Comparison of ENCODE assay signal across 20 cellular contexts in the genomic region with DNA sequence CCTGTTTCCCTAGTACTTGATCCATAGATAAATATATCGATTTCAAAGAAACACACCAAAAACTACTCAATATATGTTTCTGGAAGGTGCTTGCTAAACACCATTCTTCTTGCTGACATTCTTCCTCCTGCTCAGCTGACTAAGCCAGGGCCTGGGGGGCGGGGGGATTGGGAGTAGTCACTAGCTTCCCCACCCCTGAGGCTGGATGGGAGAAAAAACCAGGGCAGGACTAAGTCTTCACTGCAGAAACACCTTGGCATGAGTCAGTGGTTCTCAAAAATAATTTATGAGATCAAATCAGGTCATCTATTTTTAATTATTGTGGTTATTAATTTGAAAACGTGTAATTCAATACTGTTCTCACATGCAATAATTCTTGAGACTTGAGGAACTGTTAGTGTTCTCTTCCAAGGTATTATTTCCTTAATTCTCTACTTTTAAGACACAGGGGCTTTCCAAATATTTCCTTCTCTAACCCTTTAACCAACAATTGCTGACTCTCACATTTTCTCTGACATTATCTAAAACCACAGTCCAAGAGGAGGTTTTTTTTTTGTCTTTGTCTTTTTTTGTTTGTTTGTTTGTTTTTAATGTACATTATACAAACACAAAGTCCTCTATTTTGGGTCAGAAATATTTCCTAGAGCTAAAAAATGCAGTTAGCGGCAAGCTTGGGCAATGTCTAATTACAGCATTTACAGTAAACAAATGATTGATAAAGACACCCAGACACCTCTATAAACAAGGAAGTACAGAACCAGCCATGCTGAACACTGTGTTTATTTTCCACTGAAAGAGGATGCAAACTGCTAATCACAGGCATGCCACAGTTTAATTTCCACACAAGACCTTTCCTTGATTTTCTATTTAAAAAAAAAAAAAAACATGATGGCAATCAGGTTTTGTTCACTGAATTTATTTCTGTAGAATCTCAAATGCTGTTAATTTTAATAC.
DNase-seq lines count a peak whose midpoint lies in the region; ATAC-seq and TF ChIP-seq lines count a peak whose summit lies in the region.
"Had no signal": no experiment of that assay in that cellular context is flagged by ENCODE, and none has a peak within 500 bp of the region (broad histone marks: within the 10 kb centered on the region; RNA-seq: fewer than 3 reads in every experiment).

No MANE protein-coding gene starts in this region.

- H3K27ac Mint-ChIP-seq in naive thymus-derived CD4-positive, alpha-beta T cell = no peak overlapping the region
- H3K27ac Mint-ChIP-seq in CD8-positive, alpha-beta memory T cell = peak overlapping the region in 1 of 8 donors; percentile 68
- H3K27ac Mint-ChIP-seq: activated naive CD8-positive, alpha-beta T cell; effector memory CD8-positive, alpha-beta T cell had no signal

- peaks cover 0 to 6% (median 0%) of the 10 kb centered on the region in 11 donors for H3K9me3 Mint-ChIP-seq in naive thymus-derived CD4-positive, alpha-beta T cell
- peaks cover 0 to 5% (median 0%) of the 10 kb centered on the region in 5 donors for H3K9me3 Mint-ChIP-seq in CD8-positive, alpha-beta memory T cell
- H3K9me3 Mint-ChIP-seq: effector memory CD8-positive, alpha-beta T cell had no signal

- H3K9ac ChIP-seq in BLaER1 (no peak overlapping the region), KMS-11 (peak overlapping the region; percentile 39; the same call in 1 of the 2 replicates)

- no peaks in the 10 kb centered on the region for H3K79me2 ChIP-seq in KMS-11 (ENCODE audit: insufficient read depth, low read depth)

- H3K36me3 ChIP-seq in BLaER1 = no peaks in the 10 kb centered on the region
- no peaks in the 10 kb centered on the region for H3K36me3 ChIP-seq in KMS-11 (ENCODE audit: insufficient read depth)
- H3K36me3 ChIP-seq in neutrophil = no peaks in the 10 kb centered on the region
- H3K36me3 ChIP-seq in naive thymus-derived CD4-positive, alpha-beta T cell (ENCODE audit: control insufficient read depth in 2 of 3, insufficient read depth in 3 of 3, low read length in 3 of 3) = no peaks in the 10 kb centered on the region
- H3K36me3 ChIP-seq in CD8-positive, alpha-beta memory T cell (ENCODE audit: insufficient read depth, low read length) = no peaks in the 10 kb centered on the region
- H3K36me3 ChIP-seq: uterus had no signal

- no peak overlapping the region for H3K4me3 ChIP-seq in BLaER1
- H3K4me3 ChIP-seq in KMS-11 (IDR thresholded peaks at IDR 0.05; ENCODE audit: insufficient read depth, low read depth, low read length) = no peak overlapping the region
- no peak overlapping the region for H3K4me3 ChIP-seq in choroid plexus epithelial cell (ENCODE audit: low read depth, low read length)
- no peak overlapping the region for H3K4me3 ChIP-seq in neutrophil (ENCODE audit: low read depth in 1 of 2, low read length in 1 of 2)
- H3K4me3 ChIP-seq in naive thymus-derived CD4-positive, alpha-beta T cell (ENCODE audit: low read length) = no peak overlapping the region
- H3K4me3 ChIP-seq in CD8-positive, alpha-beta memory T cell (ENCODE audit: low read length) = no peak overlapping the region
- H3K4me3 ChIP-seq: uterus had no signal

- POLR2A ChIA-PET in naive thymus-derived CD4-positive, alpha-beta T cell (lab: Charles Lee) = interaction anchor here (0.8 kb wide), 1 partner anchor 22 kb away, joined by 3 read pairs; no protein-coding TSS in a partner anchor
- POLR2A ChIA-PET in CD8-positive, alpha-beta memory T cell (lab: Charles Lee) = no interaction called here

- CTCF ChIA-PET in naive thymus-derived CD4-positive, alpha-beta T cell (lab: Charles Lee) = no interaction called here
- CTCF ChIA-PET in CD8-positive, alpha-beta memory T cell (lab: Charles Lee) = no interaction called here

- H4K20me1 ChIP-seq in BLaER1 = no peaks in the 10 kb centered on the region
- no peaks in the 10 kb centered on the region for H4K20me1 ChIP-seq in KMS-11 (ENCODE audit: insufficient read depth)

- H3K27me3 ChIP-seq in BLaER1 = no peaks in the 10 kb centered on the region
- H3K27me3 ChIP-seq in KMS-11 (ENCODE audit: insufficient read depth, low read depth) = no peaks in the 10 kb centered on the region
- no peaks in the 10 kb centered on the region for H3K27me3 ChIP-seq in neutrophil
- H3K27me3 ChIP-seq in naive thymus-derived CD4-positive, alpha-beta T cell (ENCODE audit: control insufficient read depth in 2 of 2, insufficient read depth in 2 of 2, low read length in 2 of 2) = no peaks in the 10 kb centered on the region
- no peaks in the 10 kb centered on the region for H3K27me3 ChIP-seq in CD8-positive, alpha-beta memory T cell (ENCODE audit: insufficient read depth, low read length, poor library complexity, severe bottlenecking)
- H3K27me3 ChIP-seq: uterus had no signal

- no peaks in the 10 kb centered on the region for H3K27me3 Mint-ChIP-seq in naive thymus-derived CD4-positive, alpha-beta T cell
- H3K27me3 Mint-ChIP-seq in CD8-positive, alpha-beta memory T cell = peaks cover 0 to 12% of the 10 kb centered on the region in 2 donors
- H3K27me3 Mint-ChIP-seq: activated naive CD8-positive, alpha-beta T cell; effector memory CD8-positive, alpha-beta T cell had no signal

- peak; percentile 13 for DNase-seq in choroid plexus epithelial cell (ENCODE audit: low read depth)
- no peak for DNase-seq in naive thymus-derived CD4-positive, alpha-beta T cell
- no peak for DNase-seq in CD8-positive, alpha-beta memory T cell
- DNase-seq: DMS79 treated with DMSO at 0.1 percent for 48 hours; effector memory CD8-positive, alpha-beta T cell; glutamatergic neuron; HCEC 1CT; left ventricle myocardium superior; NCI-H510A treated with DMSO at 0.1 percent for 48 hours; retina; stimulated activated CD8-positive, alpha-beta memory T cell treated with anti-CD3 and anti-CD28 coated beads, Interleukin-4, amount 100 ng/mL, for 48 hours; substantia nigra; uterus had no signal

- no peak overlapping the region for H3K27ac ChIP-seq in BLaER1
- peak overlapping the region; percentile 89 for H3K27ac ChIP-seq in KMS-11
- H3K27ac ChIP-seq in neutrophil = peak overlapping the region; percentile 67
- no peak overlapping the region for H3K27ac ChIP-seq in naive thymus-derived CD4-positive, alpha-beta T cell (ENCODE audit: low read depth, low read length)
- H3K27ac ChIP-seq in CD8-positive, alpha-beta memory T cell (ENCODE audit: low read depth, low read length) = no peak overlapping the region
- H3K27ac ChIP-seq: uterus had no signal

- ATAC-seq in naive thymus-derived CD4-positive, alpha-beta T cell = no peak
- ATAC-seq in HG03039 (IDR thresholded peaks at IDR 0.05; ENCODE audit: unreplicated experiment) = no peak
- ATAC-seq in GM21737 (IDR thresholded peaks at IDR 0.05; ENCODE audit: unreplicated experiment) = no peak
- ATAC-seq: effector memory CD8-positive, alpha-beta T cell; left ventricle myocardium superior had no signal

- H3K4me2 ChIP-seq in BLaER1 = peak overlapping the region; percentile 11
- peak overlapping the region; percentile 82 for H3K4me2 ChIP-seq in KMS-11

- 0 out of 2 replicates have a peak, but pooled peaks cover 5% of the 10 kb centered on the region for H3K9me3 ChIP-seq in BLaER1
- no peaks in the 10 kb centered on the region for H3K9me3 ChIP-seq in neutrophil
- H3K9me3 ChIP-seq in naive thymus-derived CD4-positive, alpha-beta T cell (ENCODE audit: control insufficient read depth in 2 of 3, low read length in 3 of 3) = no peaks in the 10 kb centered on the region
- H3K9me3 ChIP-seq in CD8-positive, alpha-beta memory T cell (ENCODE audit: low read length) = no peaks in the 10 kb centered on the region
- H3K9me3 ChIP-seq: uterus had no signal

- H3K4me1 ChIP-seq in BLaER1 = peaks cover 16% of the 10 kb centered on the region; the same call in 1 of the 2 replicates
- H3K4me1 ChIP-seq in KMS-11 (ENCODE audit: low read depth, poor library complexity, severe bottlenecking) = peaks cover 33% of the 10 kb centered on the region
- peaks cover 25 to 29% of the 10 kb centered on the region in 2 experiments for H3K4me1 ChIP-seq in neutrophil (ENCODE audit: control insufficient read depth in 1 of 2, insufficient read depth in 1 of 2, low read depth in 1 of 2, low read length in 1 of 2)
- no peaks in the 10 kb centered on the region for H3K4me1 ChIP-seq in naive thymus-derived CD4-positive, alpha-beta T cell (ENCODE audit: control insufficient read depth in 2 of 2, insufficient read depth in 2 of 2, low read length in 2 of 2)
- no peaks in the 10 kb centered on the region for H3K4me1 ChIP-seq in CD8-positive, alpha-beta memory T cell (ENCODE audit: insufficient read depth, low read length)
- H3K4me1 ChIP-seq: uterus had no signal

- peaks cover 0 to 5% (median 2%) of the 10 kb centered on the region in 7 donors for H3K4me1 Mint-ChIP-seq in naive thymus-derived CD4-positive, alpha-beta T cell
- H3K4me1 Mint-ChIP-seq in CD8-positive, alpha-beta memory T cell = no peaks in the 10 kb centered on the region

- H3K36me3 Mint-ChIP-seq in naive thymus-derived CD4-positive, alpha-beta T cell = no peaks in the 10 kb centered on the region
- no peaks in the 10 kb centered on the region for H3K36me3 Mint-ChIP-seq in CD8-positive, alpha-beta memory T cell
- H3K36me3 Mint-ChIP-seq: activated naive CD8-positive, alpha-beta T cell; CD14-positive monocyte had no signal

- H2AFZ ChIP-seq in KMS-11 (ENCODE audit: low read depth) = peak overlapping the region; percentile 69; the same call in 1 of the 2 replicates

- no peak overlapping the region for H3K4me3 Mint-ChIP-seq in naive thymus-derived CD4-positive, alpha-beta T cell
- H3K4me3 Mint-ChIP-seq in CD8-positive, alpha-beta memory T cell = no peak overlapping the region
- H3K4me3 Mint-ChIP-seq: activated naive CD8-positive, alpha-beta T cell; CD14-positive monocyte; effector memory CD8-positive, alpha-beta T cell had no signal

- TF ChIP-seq CTCF in KMS-11 (conservative IDR thresholded peaks at IDR 0.05; ENCODE audit: low read depth, low read length) (no peak), choroid plexus epithelial cell (conservative IDR thresholded peaks at IDR 0.05; ENCODE audit: low read depth, low read length) (no peak), neutrophil (IDR thresholded peaks at IDR 0.05) (no peak)

- intact Hi-C loops in naive thymus-derived CD4-positive, alpha-beta T cell (cut with micrococcal nuclease) = no loop called here

Comparison
In these comparisons a context has a peak if more than half of its experiments do, and no peak if none do; other contexts are left out.
1. H3K27ac ChIP-seq: peak in KMS-11 (single experiment) and neutrophil (single experiment); none in BLaER1 (single experiment), naive thymus-derived CD4-positive, alpha-beta T cell (single experiment) and CD8-positive, alpha-beta memory T cell (single experiment).